In genomic region chr4:25212822-25213221, GRCh38 we compare ENCODE assay signal across 23 cellular contexts. TPM values are rescaled to one million over a fixed set of nuclear protein-coding genes. Genes with fewer than 3 reads are reported as not detected.
A peak's percentile ranks its signal among the peaks of the same experiment; 100 is the strongest.
DNase-seq lines count a peak whose midpoint lies in the region; ATAC-seq, FAIRE-seq and TF ChIP-seq lines count a peak whose summit lies in the region.
"Had no signal": no experiment of that assay in that cellular context is flagged by ENCODE, and none has a peak within 500 bp of the region (broad histone marks: within the 10 kb centered on the region; RNA-seq: fewer than 3 reads in every experiment).

No MANE protein-coding gene starts in this region.

- POLR2A ChIA-PET in K562 (lab: Yijun Ruan, JAX) (no interaction called here), HepG2 (lab: Yijun Ruan, JAX) (no interaction called here)

- CTCF ChIA-PET in K562 (lab: Yijun Ruan, JAX; ENCODE audit: low intra/inter-chr PET ratio) = no interaction called here
- CTCF ChIA-PET in HepG2 (lab: Yijun Ruan, JAX; ENCODE audit: low intra/inter-chr PET ratio, low total read pairs) = no interaction called here

- FAIRE-seq in K562 (lab: Jason Lieb, UNC) (no peak), HepG2 (lab: Jason Lieb, UNC) (no peak)
- FAIRE-seq: A549, D721Med, G401.6, GM12878, GM12892 had no signal

- no peak overlapping the region for H3K4me3 ChIP-seq in K562
- H3K4me3 ChIP-seq in endodermal cell (ENCODE audit: low read length) = peak overlapping the region; percentile 36
- H3K4me3 ChIP-seq in HepG2 (replicated peaks in 1 of 3; ENCODE audit: insufficient read depth in 1 of 3, low read depth in 2 of 3, low read length in 3 of 3) = no peak overlapping the region
- H3K4me3 ChIP-seq in right lobe of liver = no peak overlapping the region
- H3K4me3 ChIP-seq: A549; BLaER1 treated with 17β-estradiol and CSF1 and Interleukin-3, amounts not matched to agents 10 nM and 100 nM; GM12878 had no signal

- no peaks in the 10 kb centered on the region for H4K20me1 ChIP-seq in K562 (replicated peaks; ENCODE audit: control insufficient read depth, insufficient read depth, low read length)
- no peaks in the 10 kb centered on the region for H4K20me1 ChIP-seq in HepG2 (ENCODE audit: insufficient read depth, low read length)
- H4K20me1 ChIP-seq: BLaER1 treated with 17β-estradiol and CSF1 and Interleukin-3, amounts not matched to agents 10 nM and 100 nM had no signal

- H3K27me3 ChIP-seq in K562 (ENCODE audit: control insufficient read depth in 2 of 2, insufficient read depth in 2 of 2, low read length in 2 of 2) (no peaks in the 10 kb centered on the region), endodermal cell (ENCODE audit: control insufficient read depth, insufficient read depth, low read length, poor library complexity, severe bottlenecking) (no peaks in the 10 kb centered on the region), HepG2 (ENCODE audit: control insufficient read depth in 1 of 2, insufficient read depth in 2 of 2, low read length in 2 of 2) (no peaks in the 10 kb centered on the region), right lobe of liver (no peaks in the 10 kb centered on the region)
- H3K27me3 ChIP-seq: BLaER1 treated with 17β-estradiol and CSF1 and Interleukin-3, amounts not matched to agents 10 nM and 100 nM had no signal

- H2AFZ ChIP-seq in K562 (ENCODE audit: low read depth, low read length) = no peak overlapping the region
- H2AFZ ChIP-seq in HepG2 (ENCODE audit: low read length) = no peak overlapping the region

- H3K27me3 Mint-ChIP-seq in endodermal cell (ENCODE audit: insufficient read depth) = no peaks in the 10 kb centered on the region
- H3K27me3 Mint-ChIP-seq: B cell; CD4-positive, alpha-beta T cell had no signal

- H3K27ac ChIP-seq in K562 (ENCODE audit: extremely low read depth, low read depth, low read length) (no peak overlapping the region), endodermal cell (ENCODE audit: low read depth, low read length) (no peak overlapping the region), HepG2 (ENCODE audit: extremely low read length, insufficient read depth, low read length) (no peak overlapping the region), right lobe of liver (peak overlapping the region; percentile 17 to 92 (median 84))
- H3K27ac ChIP-seq: 22Rv1; A549; BLaER1 treated with 17β-estradiol and CSF1 and Interleukin-3, amounts not matched to agents 10 nM and 100 nM; C4-2B had no signal

- no peak for ATAC-seq in K562
- no peak for ATAC-seq in HepG2
- peak in 1 of 4 donors; percentile 5 for ATAC-seq in right lobe of liver
- ATAC-seq in GM21786 (IDR thresholded peaks at IDR 0.05; ENCODE audit: unreplicated experiment) = no peak
- ATAC-seq in GM18511 (IDR thresholded peaks at IDR 0.05; ENCODE audit: unreplicated experiment) = no peak
- ATAC-seq: A549; CD8-positive, alpha-beta T cell; GM12878 had no signal

- no peak overlapping the region for H3K4me2 ChIP-seq in K562 (ENCODE audit: insufficient read depth, low read length)
- H3K4me2 ChIP-seq in HepG2 (ENCODE audit: low read depth, low read length) = no peak overlapping the region
- H3K4me2 ChIP-seq: A549; BLaER1 treated with 17β-estradiol and CSF1 and Interleukin-3, amounts not matched to agents 10 nM and 100 nM had no signal

- no peak overlapping the region for H3K4me3 Mint-ChIP-seq in endodermal cell
- H3K4me3 Mint-ChIP-seq: B cell; CD4-positive, alpha-beta T cell; CD8-positive, alpha-beta T cell had no signal

- H3K9me3 ChIP-seq in K562 (replicated peaks; ENCODE audit: control insufficient read depth, insufficient read depth, low read depth, low read length) (no peaks in the 10 kb centered on the region; the same call in 1 of the 2 replicates), endodermal cell (ENCODE audit: control insufficient read depth, low read length) (peaks cover 24% of the 10 kb centered on the region), HepG2 (ENCODE audit: low read length) (no peaks in the 10 kb centered on the region), right lobe of liver (no peaks in the 10 kb centered on the region)
- H3K9me3 ChIP-seq: A549, Caco-2 had no signal

- in situ Hi-C loops in K562 (cut with MboI) = no loop called here
- in situ Hi-C loops in HepG2 (cut with HindIII; ENCODE audit: extremely low pct_ligation_motif_present, low pct_unique_long_range_greater_than_20kb) = no loop called here
- in situ Hi-C loops in GM13976 (cut with MboI; ENCODE audit: low sequenced_read_pairs, unreplicated experiment) = no loop called here

- H3K36me3 ChIP-seq in K562 (ENCODE audit: control insufficient read depth, insufficient read depth, low read length) (no peaks in the 10 kb centered on the region), endodermal cell (ENCODE audit: control insufficient read depth, insufficient read depth, low read length) (no peaks in the 10 kb centered on the region), HepG2 (replicated peaks in 1 of 2; ENCODE audit: control insufficient read depth in 1 of 2, insufficient read depth in 2 of 2, low read length in 2 of 2) (no peaks in the 10 kb centered on the region), right lobe of liver (no peaks in the 10 kb centered on the region)

- intact Hi-C loops in K562 (cut with micrococcal nuclease) = no loop called here
- intact Hi-C loops in HepG2 (cut with micrococcal nuclease; ENCODE audit: unreplicated experiment) = no loop called here
- intact Hi-C loops in right lobe of liver (cut with DNase I) = no loop called here

- TF ChIP-seq RAD21 in K562 (CRISPR knock-in tag; conservative IDR thresholded peaks at IDR 0.05 in 1 of 2, IDR thresholded peaks at IDR 0.05 in 1 of 2) (no peak), HepG2 (CRISPR knock-in tag; IDR thresholded peaks at IDR 0.05) (no peak)

- H3K4me1 Mint-ChIP-seq in endodermal cell = peaks cover 10% of the 10 kb centered on the region
- H3K4me1 Mint-ChIP-seq: B cell had no signal

- H3K9me1 ChIP-seq in K562 (ENCODE audit: control insufficient read depth, insufficient read depth, low read length) = no peaks in the 10 kb centered on the region

- H3K36me3 Mint-ChIP-seq in endodermal cell (ENCODE audit: low read depth) = no peaks in the 10 kb centered on the region

- TF ChIP-seq EP300 in K562 (IDR thresholded peaks at IDR 0.05; ENCODE audit: low read length) (no peak), HepG2 (IDR thresholded peaks at IDR 0.05; ENCODE audit: low read depth in 2 of 2, low read length in 2 of 2) (no peak), HepG2 (CRISPR knock-in tag; IDR thresholded peaks at IDR 0.05; ENCODE audit: borderline replicate concordance) (no peak)

- TF ChIP-seq CTCF in K562 (IDR thresholded peaks at IDR 0.05 in 2 of 3, conservative IDR thresholded peaks at IDR 0.05 in 1 of 3; ENCODE audit: insufficient read depth in 2 of 3, low read depth in 1 of 3, low read length in 3 of 3) = no peak
- TF ChIP-seq CTCF in endodermal cell (conservative IDR thresholded peaks at IDR 0.05) = no peak
- no peak for TF ChIP-seq CTCF in HepG2 (CRISPR knock-in tag; IDR thresholded peaks at IDR 0.05)
- no peak for TF ChIP-seq CTCF in right lobe of liver (IDR thresholded peaks at IDR 0.05)
- no peak for TF ChIP-seq CTCF in GM13976 (IDR thresholded peaks at IDR 0.05; ENCODE audit: borderline replicate concordance, control extremely low read depth, extremely low read depth, insufficient read depth, missing control alignments)

- H3K9ac ChIP-seq in K562 (ENCODE audit: insufficient read depth in 1 of 2, low read depth in 2 of 2, low read length in 2 of 2) (no peak overlapping the region), endodermal cell (ENCODE audit: extremely low read depth, low read length, poor library complexity, severe bottlenecking) (no peak overlapping the region), HepG2 (ENCODE audit: insufficient read depth, low read depth, low read length) (no peak overlapping the region)
- H3K9ac ChIP-seq: BLaER1 treated with 17β-estradiol and CSF1 and Interleukin-3, amounts not matched to agents 10 nM and 100 nM had no signal

- DNase-seq in K562 (ENCODE audit: extremely low read depth in 1 of 4, low spot score in 3 of 4) (no peak), endodermal cell (no peak), HepG2 (ENCODE audit: low spot score) (no peak), right lobe of liver (no peak), GDM1 (lab: John Stamatoyannopoulos, UW) (no peak), GM13976 (ENCODE audit: low spot score) (no peak)
- DNase-seq: AML-193; Caco-2; Calu3; CD4-positive, alpha-beta T cell; CD8-positive, alpha-beta T cell; DMS79 treated with DMSO at 0.1 percent for 48 hours had no signal

- peaks cover 26% of the 10 kb centered on the region for H3K9me3 Mint-ChIP-seq in endodermal cell

- 0% methylated on average over 1 of the region's 1 CpG for WGBS in K562 (ENCODE audit: insufficient coverage, low coverage, missing lambda C conversion rate)
- 95 to 100% methylated on average over 1 of the region's 1 CpG for WGBS in endodermal cell (ENCODE audit: insufficient coverage in 1 of 2, insufficient read length in 1 of 2), 2 experiments
- 83% methylated on average over 1 of the region's 1 CpG for WGBS in HepG2 (ENCODE audit: low lambda C conversion rate)
- WGBS in right lobe of liver (ENCODE audit: insufficient coverage, low coverage, low lambda C conversion rate, missing lambda C conversion rate) = 100% methylated on average over 1 of the region's 1 CpG

- H3K4me1 ChIP-seq in K562 (replicated peaks in 1 of 2; ENCODE audit: control insufficient read depth in 2 of 2, insufficient read depth in 2 of 2, low read length in 2 of 2) (no peaks in the 10 kb centered on the region), endodermal cell (ENCODE audit: control insufficient read depth, insufficient read depth, low read length) (peaks cover 5% of the 10 kb centered on the region), HepG2 (ENCODE audit: insufficient read depth, low read length) (peaks cover 30% of the 10 kb centered on the region), right lobe of liver (peaks cover 0 to 36% (median 11%) of the 10 kb centered on the region in 4 donors)
- H3K4me1 ChIP-seq: A549; BLaER1 treated with 17β-estradiol and CSF1 and Interleukin-3, amounts not matched to agents 10 nM and 100 nM had no signal

- BruUV-seq in K562 (replicated peaks; lab: Mats Ljungman, UMichigan) (no TSS peak), HepG2 (replicated peaks; lab: Mats Ljungman, UMichigan) (no TSS peak)

- no peak overlapping the region for H3K27ac Mint-ChIP-seq in endodermal cell
- H3K27ac Mint-ChIP-seq: B cell; CD4-positive, alpha-beta T cell; CD8-positive, alpha-beta T cell had no signal

- no peak for TF ChIP-seq POLR2A in K562 (conservative IDR thresholded peaks at IDR 0.05)
- TF ChIP-seq POLR2A in HepG2 (IDR thresholded peaks at IDR 0.05; ENCODE audit: insufficient read depth in 1 of 2, low read depth in 2 of 2, low read length in 2 of 2) = no peak
- no peak for TF ChIP-seq POLR2A in right lobe of liver (IDR thresholded peaks at IDR 0.05)

- H3K79me2 ChIP-seq in K562 (ENCODE audit: control insufficient read depth, insufficient read depth, low read length) = no peaks in the 10 kb centered on the region
- H3K79me2 ChIP-seq in HepG2 (ENCODE audit: insufficient read depth, low read length) = no peaks in the 10 kb centered on the region

RNA-seq across cellular contexts. Expression of gene PI4K2B, which starts 21.0 kb away (rescaled TPM):
- 4.1 and 14.0 TPM in 2 replicates for total RNA-seq in K562 (2011; cell fraction: chromatin; rRNA removed; ENCODE audit: low replicate concordance)
- 3.5 and 4.5 TPM in 2 replicates for total RNA-seq in K562 (2011; cell fraction: nucleolus; rRNA removed)
- 6.3 and 8.2 TPM in 2 replicates for total RNA-seq in K562 (2011; cell fraction: nucleoplasm; rRNA removed)
- total RNA-seq in K562 (2014; rRNA removed) (16.8 and 19.7 TPM in 2 replicates), K562 (2014; rRNA removed; fragmentation: Illumina TruSeq; extraction: Trizol) (21.4 and 26.5 TPM in 2 replicates), K562 (2015; rRNA removed; fragmentation: Illumina TruSeq; extraction: Trizol) (15.0 and 16.1 TPM in 2 replicates), K562 (2021) (14.2 and 17.4 TPM in 2 replicates), endodermal cell (10 to 100 TPM; 15.6 to 16.1 TPM), HepG2 (2016; rRNA removed; fragmentation: Illumina TruSeq; extraction: Trizol) (25.8 and 40.8 TPM in 2 replicates), right lobe of liver (10 to 100 TPM; 17.1 to 33.5 (median 22.8) TPM)
- polyA plus RNA-seq in K562 (2011; rRNA removed) (14.3 and 18.6 TPM in 2 replicates), K562 (2014; fragmentation: Illumina TruSeq; extraction: Trizol) (12.4 and 12.8 TPM in 2 replicates), K562 (2014; fragmentation: Nextera tagmentation; extraction: Ambion mirVana) (1 to 10 TPM; 4.5 to 5.4 TPM), K562 (2014; rRNA removed) (13.4 and 16.5 TPM in 2 replicates), HepG2 (2011; rRNA removed) (5.4 and 6.9 TPM in 2 replicates)
- 3.0 and 4.8 TPM in 2 replicates for polyA plus RNA-seq in K562 (2011; cell fraction: cytosol; rRNA removed)
- 5.3 and 6.3 TPM in 2 replicates for polyA plus RNA-seq in K562 (2011; cell fraction: nucleus; rRNA removed)
- 10.9 and 12.6 TPM in 2 replicates for polyA plus RNA-seq in K562 (2012)
- polyA minus RNA-seq in K562 (2011; rRNA and poly(A)+ RNA removed) = 9.7 and 11.4 TPM in 2 replicates
- 4.0 and 6.8 TPM in 2 replicates for polyA minus RNA-seq in K562 (2011; cell fraction: cytosol; rRNA and poly(A)+ RNA removed)
- polyA minus RNA-seq in K562 (2011; cell fraction: nucleus; rRNA and poly(A)+ RNA removed) = 4.4 and 7.6 TPM in 2 replicates
- 8.2 TPM for polyA plus RNA-seq in endodermal cell (2013, experiment 1 of 2)
- 8.8 TPM for polyA plus RNA-seq in endodermal cell (2013, experiment 2 of 2)
- 3.7 and 4.1 TPM in 2 replicates for total RNA-seq in HepG2 (2016; cell fraction: cytosol; rRNA removed; fragmentation: Illumina TruSeq; extraction: Trizol; ENCODE audit: low read depth)
- total RNA-seq in HepG2 (2016; cell fraction: insoluble cytoplasmic fraction; rRNA removed; fragmentation: Illumina TruSeq; extraction: Trizol) = 24.9 and 40.9 TPM in 2 replicates
- total RNA-seq in HepG2 (2016; cell fraction: membrane; rRNA removed; fragmentation: Illumina TruSeq; extraction: Trizol) = 17.4 and 21.4 TPM in 2 replicates
- 17.9 and 19.5 TPM in 2 replicates for total RNA-seq in HepG2 (2016; cell fraction: nucleus; rRNA removed; fragmentation: Illumina TruSeq; extraction: Trizol)
- polyA plus RNA-seq in HepG2 (2011; cell fraction: cytosol; rRNA removed) = 2.4 and 3.7 TPM in 2 replicates
- 2.4 TPM in 2 replicates for polyA plus RNA-seq in HepG2 (2011; cell fraction: nucleus; rRNA removed)
- 8.6 and 12.2 TPM in 2 replicates for polyA plus RNA-seq in HepG2 (2012)
- 2.3 and 2.7 TPM in 2 replicates for polyA plus RNA-seq in HepG2 (2016; cell fraction: cytosol; fragmentation: Illumina TruSeq; extraction: Trizol; ENCODE audit: low read depth)
- 43.6 and 50.6 TPM in 2 replicates for polyA plus RNA-seq in HepG2 (2016; cell fraction: insoluble cytoplasmic fraction; fragmentation: Illumina TruSeq; extraction: Trizol; ENCODE audit: low read depth)
- polyA plus RNA-seq in HepG2 (2016; cell fraction: membrane; fragmentation: Illumina TruSeq; extraction: Trizol; ENCODE audit: low read depth) = 11.4 and 12.6 TPM in 2 replicates
- 20.1 and 21.9 TPM in 2 replicates for polyA plus RNA-seq in HepG2 (2016; cell fraction: nucleus; fragmentation: Illumina TruSeq; extraction: Trizol; ENCODE audit: insufficient read depth, low read depth)
- polyA minus RNA-seq in HepG2 (2011; rRNA and poly(A)+ RNA removed; ENCODE audit: low replicate concordance) = 2.6 and 3.4 TPM in 2 replicates
- 3.4 and 6.0 TPM in 2 replicates for polyA minus RNA-seq in HepG2 (2011; cell fraction: cytosol; rRNA and poly(A)+ RNA removed)
- polyA minus RNA-seq in HepG2 (2011; cell fraction: nucleus; rRNA and poly(A)+ RNA removed) = 8.8 and 9.7 TPM in 2 replicates

RNA-seq across cellular contexts. Expression of gene SEPSECS, which starts 52.6 kb away (rescaled TPM):
- total RNA-seq in K562 (2011; cell fraction: chromatin; rRNA removed; ENCODE audit: low replicate concordance) = 8.9 and 33.9 TPM in 2 replicates
- total RNA-seq in K562 (2011; cell fraction: nucleolus; rRNA removed) = 6.2 TPM in 2 replicates
- total RNA-seq in K562 (2011; cell fraction: nucleoplasm; rRNA removed) = 12.7 and 20.5 TPM in 2 replicates
- 5.2 and 5.7 TPM in 2 replicates for total RNA-seq in K562 (2014; rRNA removed)
- 10.4 and 13.0 TPM in 2 replicates for total RNA-seq in K562 (2014; rRNA removed; fragmentation: Illumina TruSeq; extraction: Trizol)
- total RNA-seq in K562 (2015; rRNA removed; fragmentation: Illumina TruSeq; extraction: Trizol) = 7.2 and 7.9 TPM in 2 replicates
- total RNA-seq in K562 (2021) = 10.5 and 12.5 TPM in 2 replicates
- polyA plus RNA-seq in K562 (2011; rRNA removed) = 16.9 and 17.2 TPM in 2 replicates
- 3.7 and 7.0 TPM in 2 replicates for polyA plus RNA-seq in K562 (2011; cell fraction: cytosol; rRNA removed)
- polyA plus RNA-seq in K562 (2011; cell fraction: nucleus; rRNA removed) = 14.6 and 22.0 TPM in 2 replicates
- 4.7 and 5.9 TPM in 2 replicates for polyA plus RNA-seq in K562 (2012)
- polyA plus RNA-seq in K562 (2014; fragmentation: Illumina TruSeq; extraction: Trizol) = 7.7 and 7.9 TPM in 2 replicates
- 1 to 10 TPM; 3.9 to 4.9 TPM for polyA plus RNA-seq in K562 (2014; fragmentation: Nextera tagmentation; extraction: Ambion mirVana)
- polyA plus RNA-seq in K562 (2014; rRNA removed) = 6.5 and 8.9 TPM in 2 replicates
- 24.6 and 26.4 TPM in 2 replicates for polyA minus RNA-seq in K562 (2011; rRNA and poly(A)+ RNA removed)
- 6.0 and 7.9 TPM in 2 replicates for polyA minus RNA-seq in K562 (2011; cell fraction: cytosol; rRNA and poly(A)+ RNA removed)
- polyA minus RNA-seq in K562 (2011; cell fraction: nucleus; rRNA and poly(A)+ RNA removed) = 13.1 and 23.7 TPM in 2 replicates
- 10 to 100 TPM in 1 of 2 donors, 1 to 10 TPM in 1; 5.9 to 12.6 TPM for total RNA-seq in endodermal cell
- polyA plus RNA-seq in endodermal cell (2013, experiment 1 of 2) = 7.7 TPM
- polyA plus RNA-seq in endodermal cell (2013, experiment 2 of 2) = 7.6 TPM
- 14.3 and 17.1 TPM in 2 replicates for total RNA-seq in HepG2 (2016; rRNA removed; fragmentation: Illumina TruSeq; extraction: Trizol)
- total RNA-seq in HepG2 (2016; cell fraction: cytosol; rRNA removed; fragmentation: Illumina TruSeq; extraction: Trizol; ENCODE audit: low read depth) = 33.7 and 40.0 TPM in 2 replicates
- 13.3 and 16.6 TPM in 2 replicates for total RNA-seq in HepG2 (2016; cell fraction: insoluble cytoplasmic fraction; rRNA removed; fragmentation: Illumina TruSeq; extraction: Trizol)
- total RNA-seq in HepG2 (2016; cell fraction: membrane; rRNA removed; fragmentation: Illumina TruSeq; extraction: Trizol) = 18.7 and 20.0 TPM in 2 replicates
- total RNA-seq in HepG2 (2016; cell fraction: nucleus; rRNA removed; fragmentation: Illumina TruSeq; extraction: Trizol) = 20.9 and 21.1 TPM in 2 replicates
- 8.2 and 9.4 TPM in 2 replicates for polyA plus RNA-seq in HepG2 (2011; rRNA removed)
- 3.3 and 4.8 TPM in 2 replicates for polyA plus RNA-seq in HepG2 (2011; cell fraction: cytosol; rRNA removed)
- 8.3 and 10.6 TPM in 2 replicates for polyA plus RNA-seq in HepG2 (2011; cell fraction: nucleus; rRNA removed)
- 10.0 and 14.1 TPM in 2 replicates for polyA plus RNA-seq in HepG2 (2012)
- polyA plus RNA-seq in HepG2 (2016; cell fraction: cytosol; fragmentation: Illumina TruSeq; extraction: Trizol; ENCODE audit: low read depth) = 0.59 and 0.72 TPM in 2 replicates
- 7.3 and 8.6 TPM in 2 replicates for polyA plus RNA-seq in HepG2 (2016; cell fraction: insoluble cytoplasmic fraction; fragmentation: Illumina TruSeq; extraction: Trizol; ENCODE audit: low read depth)
- polyA plus RNA-seq in HepG2 (2016; cell fraction: membrane; fragmentation: Illumina TruSeq; extraction: Trizol; ENCODE audit: low read depth) = 1.5 and 1.7 TPM in 2 replicates
- polyA plus RNA-seq in HepG2 (2016; cell fraction: nucleus; fragmentation: Illumina TruSeq; extraction: Trizol; ENCODE audit: insufficient read depth, low read depth) = 14.0 and 14.4 TPM in 2 replicates
- polyA minus RNA-seq in HepG2 (2011; rRNA and poly(A)+ RNA removed; ENCODE audit: low replicate concordance) = 4.3 and 5.5 TPM in 2 replicates
- 9.5 and 17.6 TPM in 2 replicates for polyA minus RNA-seq in HepG2 (2011; cell fraction: cytosol; rRNA and poly(A)+ RNA removed)
- 60.2 and 61.7 TPM in 2 replicates for polyA minus RNA-seq in HepG2 (2011; cell fraction: nucleus; rRNA and poly(A)+ RNA removed)
- total RNA-seq in right lobe of liver = 10 to 100 TPM; 17.0 to 26.6 (median 22.7) TPM

Comparison
In these comparisons a context has a peak if more than half of its experiments do, and no peak if none do; other contexts are left out.
1. H3K27ac ChIP-seq: peak in right lobe of liver (3 of 3); none in K562 (single experiment), endodermal cell (single experiment) and HepG2 (single experiment).
2. Of the 241 proteins assayed by ChIP-seq in both HepG2 and K562: peak only in HepG2: MAFK; only in K562: MAFG and MEIS2; in both: MAFF; in neither: 236; mixed calls (peak in some experiments, not most) for 1.